ENCODE assay signal across 2 cellular contexts in genomic region chr14:61864329-61864898, GRCh38.
TF ChIP-seq lines count a peak whose summit lies in the region.

No MANE protein-coding gene starts in this region.

TF ChIP-seq in HepG2, 621 proteins besides CTCF, POLR2A, EP300 and RAD21:
- TF ChIP-seq HNRNPLL (IDR thresholded peaks at IDR 0.05; ENCODE audit: low read depth, low read length, poor library complexity, severe bottlenecking) (peak; percentile 26), CENPBD1 (CRISPR knock-in tag; IDR thresholded peaks at IDR 0.05; ENCODE audit: borderline replicate concordance, low read depth) (no peak)

TF ChIP-seq in GM12878, 131 proteins besides CTCF, POLR2A, EP300 and RAD21:
- TF ChIP-seq, protein P1, sequence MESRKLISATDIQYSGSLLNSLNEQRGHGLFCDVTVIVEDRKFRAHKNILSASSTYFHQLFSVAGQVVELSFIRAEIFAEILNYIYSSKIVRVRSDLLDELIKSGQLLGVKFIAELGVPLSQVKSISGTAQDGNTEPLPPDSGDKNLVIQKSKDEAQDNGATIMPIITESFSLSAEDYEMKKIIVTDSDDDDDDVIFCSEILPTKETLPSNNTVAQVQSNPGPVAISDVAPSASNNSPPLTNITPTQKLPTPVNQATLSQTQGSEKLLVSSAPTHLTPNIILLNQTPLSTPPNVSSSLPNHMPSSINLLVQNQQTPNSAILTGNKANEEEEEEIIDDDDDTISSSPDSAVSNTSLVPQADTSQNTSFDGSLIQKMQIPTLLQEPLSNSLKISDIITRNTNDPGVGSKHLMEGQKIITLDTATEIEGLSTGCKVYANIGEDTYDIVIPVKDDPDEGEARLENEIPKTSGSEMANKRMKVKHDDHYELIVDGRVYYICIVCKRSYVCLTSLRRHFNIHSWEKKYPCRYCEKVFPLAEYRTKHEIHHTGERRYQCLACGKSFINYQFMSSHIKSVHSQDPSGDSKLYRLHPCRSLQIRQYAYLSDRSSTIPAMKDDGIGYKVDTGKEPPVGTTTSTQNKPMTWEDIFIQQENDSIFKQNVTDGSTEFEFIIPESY (IDR thresholded peaks at IDR 0.05), result peak; percentile 20; the same call in 1 of the 2 replicates
- TF ChIP-seq, protein P2, sequence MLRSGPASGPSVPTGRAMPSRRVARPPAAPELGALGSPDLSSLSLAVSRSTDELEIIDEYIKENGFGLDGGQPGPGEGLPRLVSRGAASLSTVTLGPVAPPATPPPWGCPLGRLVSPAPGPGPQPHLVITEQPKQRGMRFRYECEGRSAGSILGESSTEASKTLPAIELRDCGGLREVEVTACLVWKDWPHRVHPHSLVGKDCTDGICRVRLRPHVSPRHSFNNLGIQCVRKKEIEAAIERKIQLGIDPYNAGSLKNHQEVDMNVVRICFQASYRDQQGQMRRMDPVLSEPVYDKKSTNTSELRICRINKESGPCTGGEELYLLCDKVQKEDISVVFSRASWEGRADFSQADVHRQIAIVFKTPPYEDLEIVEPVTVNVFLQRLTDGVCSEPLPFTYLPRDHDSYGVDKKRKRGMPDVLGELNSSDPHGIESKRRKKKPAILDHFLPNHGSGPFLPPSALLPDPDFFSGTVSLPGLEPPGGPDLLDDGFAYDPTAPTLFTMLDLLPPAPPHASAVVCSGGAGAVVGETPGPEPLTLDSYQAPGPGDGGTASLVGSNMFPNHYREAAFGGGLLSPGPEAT (IDR thresholded peaks at IDR 0.05; ENCODE audit: low read depth), result no peak
- no peak for TF ChIP-seq RB1 (IDR thresholded peaks at IDR 0.05; ENCODE audit: borderline replicate concordance)
